ENCODE assay signal across 8 cellular contexts in genomic region chr7:139340037-139340807, GRCh38. TPM values are rescaled to one million over a fixed set of nuclear protein-coding genes. Genes with fewer than 3 reads are reported as not detected.
DNase-seq lines count a peak whose midpoint lies in the region; ATAC-seq and TF ChIP-seq lines count a peak whose summit lies in the region.

No MANE protein-coding gene starts in this region.

- intact Hi-C loops in colonic mucosa (cut with DNase I) = no loop called here

- DNase-seq in NCI-H524 treated with DMSO at 0.1 percent for 48 hours (lab: John Stamatoyannopoulos, UW) = peak; percentile 96
- peak; percentile 99 for DNase-seq in activated CD4-positive, alpha-beta T cell treated with anti-CD3 and anti-CD28 coated beads for 48 hours
- DNase-seq in colonic mucosa = peak; percentile 99
- peak; percentile 95 to 97 (median 96) for DNase-seq in stimulated activated CD4-positive, alpha-beta T cell treated with anti-CD3 and anti-CD28 coated beads, Interleukin-1b, Interleukin-23, amount 100 ng/mL, for 24 hours (ENCODE audit: low read depth in 4 of 4, low spot score in 1 of 4)

- H3K4me2 ChIP-seq in BLaER1 treated with 17β-estradiol and CSF1 and Interleukin-3, amounts not matched to agents 10 nM and 100 nM = peak overlapping the region; percentile 85 to 97 (median 93)

- TF ChIP-seq CTCF in colonic mucosa (IDR thresholded peaks at IDR 0.05) = peak; percentile 57

- peak overlapping the region; percentile 67 to 91 (median 80) for H3K4me3 ChIP-seq in BLaER1 treated with 17β-estradiol and CSF1 and Interleukin-3, amounts not matched to agents 10 nM and 100 nM
- H3K4me3 ChIP-seq in colonic mucosa = peak overlapping the region; percentile 74

- peaks cover 16 to 27% (median 21%) of the 10 kb centered on the region in 10 experiments for H3K4me1 ChIP-seq in BLaER1 treated with 17β-estradiol and CSF1 and Interleukin-3, amounts not matched to agents 10 nM and 100 nM
- peaks cover 6% of the 10 kb centered on the region for H3K4me1 ChIP-seq in colonic mucosa

- no peaks in the 10 kb centered on the region for H3K27me3 ChIP-seq in BLaER1 treated with 17β-estradiol and CSF1 and Interleukin-3, amounts not matched to agents 10 nM and 100 nM
- H3K27me3 ChIP-seq in colonic mucosa = no peaks in the 10 kb centered on the region
- no peaks in the 10 kb centered on the region for H3K27me3 ChIP-seq in layer of hippocampus (ENCODE audit: control insufficient read depth, insufficient read depth, low read length)

- peak overlapping the region; percentile 95 to 100 (median 99) for H3K9ac ChIP-seq in BLaER1 treated with 17β-estradiol and CSF1 and Interleukin-3, amounts not matched to agents 10 nM and 100 nM
- H3K9ac ChIP-seq in colonic mucosa (ENCODE audit: low read depth in 2 of 2, low read length in 2 of 2) = peak overlapping the region; percentile 95 to 97

- peak overlapping the region; percentile 94 to 100 (median 99) for H3K27ac ChIP-seq in BLaER1 treated with 17β-estradiol and CSF1 and Interleukin-3, amounts not matched to agents 10 nM and 100 nM
- H3K27ac ChIP-seq in colonic mucosa (peak overlapping the region; percentile 99), layer of hippocampus (ENCODE audit: low read depth, low read length) (peak overlapping the region; percentile 100)

- no peaks in the 10 kb centered on the region for H4K20me1 ChIP-seq in BLaER1 treated with 17β-estradiol and CSF1 and Interleukin-3, amounts not matched to agents 10 nM and 100 nM

- ATAC-seq in GM19328 (IDR thresholded peaks at IDR 0.05; ENCODE audit: unreplicated experiment) = peak; percentile 79
- ATAC-seq in HG03469 (IDR thresholded peaks at IDR 0.05; ENCODE audit: unreplicated experiment) = peak; percentile 78

- peaks cover 0 to 10% (median 5%) of the 10 kb centered on the region in 11 experiments; a peak in 16 of 22 replicates for H3K9me3 ChIP-seq in BLaER1 treated with 17β-estradiol and CSF1 and Interleukin-3, amounts not matched to agents 10 nM and 100 nM (replicated peaks in 1 of 11)
- H3K9me3 ChIP-seq in colonic mucosa = no peaks in the 10 kb centered on the region

- H3K36me3 ChIP-seq in BLaER1 treated with 17β-estradiol and CSF1 and Interleukin-3, amounts not matched to agents 10 nM and 100 nM = peaks cover 0 to 14% (median 4%) of the 10 kb centered on the region in 11 experiments; a peak in 11 of 22 replicates
- H3K36me3 ChIP-seq in colonic mucosa = no peaks in the 10 kb centered on the region

RNA-seq across cellular contexts. Expression of gene FMC1, which starts 0.9 kb away (rescaled TPM):
- 10 to 100 TPM; 21.6 to 23.0 TPM for total RNA-seq in colonic mucosa

RNA-seq across cellular contexts. Expression of gene LUC7L2, which starts 19.5 kb away (rescaled TPM):
- total RNA-seq in colonic mucosa = 100 to 1,000 TPM in 1 of 2 donors, 10 to 100 TPM in 1; 61.3 to 107 TPM

Comparison
In these comparisons a context has a peak if more than half of its experiments do, and no peak if none do; other contexts are left out.
1. Peak in every context shown above with its lines: DNase-seq, ATAC-seq, H3K4me3 ChIP-seq and H3K27ac ChIP-seq.